In the genomic region with DNA sequence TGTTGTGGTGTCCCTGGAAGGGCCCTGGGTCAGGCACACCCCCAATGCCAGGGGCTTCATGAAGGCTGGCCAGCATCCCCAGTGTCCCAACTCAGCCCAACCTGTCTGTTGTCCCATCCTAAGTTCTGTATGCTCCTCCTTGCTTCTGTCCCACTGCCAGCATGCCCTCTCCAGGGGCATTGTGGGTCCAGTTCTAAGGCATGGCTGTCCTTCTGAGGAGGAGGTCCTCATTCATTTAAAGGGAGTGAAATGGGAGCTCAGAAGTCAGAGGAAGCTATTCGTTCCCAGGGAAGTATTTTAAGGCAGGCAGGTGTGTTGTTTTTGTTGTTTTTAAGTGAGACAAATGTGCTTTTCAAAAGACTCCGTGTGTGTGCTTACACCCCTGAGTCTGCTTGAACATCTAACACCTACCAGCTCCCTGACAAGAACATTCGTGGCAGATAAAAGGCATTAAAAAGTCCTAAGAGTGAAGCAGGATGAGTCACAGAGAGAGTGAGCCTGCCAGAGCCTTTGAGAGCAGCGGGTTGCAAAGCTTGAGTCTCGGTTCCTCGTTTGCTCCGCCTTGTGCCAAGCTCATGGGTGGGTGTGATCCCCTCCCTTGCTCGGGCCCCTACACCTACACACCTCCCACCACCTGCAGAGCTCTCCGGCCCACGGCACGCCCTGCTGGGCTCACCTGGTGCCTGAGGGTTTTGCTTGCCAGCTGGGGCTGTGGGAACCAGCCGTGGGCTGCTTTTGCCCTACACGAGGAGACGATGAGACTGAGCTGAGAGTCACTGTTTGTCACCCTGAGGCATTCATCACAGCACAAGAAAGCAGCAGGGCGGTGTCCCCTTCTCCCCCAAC, we compare ENCODE assay signal across 8 cellular contexts.
DNase-seq lines count a peak whose midpoint lies in the region; ATAC-seq lines count a peak whose summit lies in the region.

No MANE protein-coding gene starts in this region.

- H3K4me3 Mint-ChIP-seq in stimulated activated naive B cell treated with anti-CD40 and anti-IgM and Interleukin-4, amounts not matched to agents 10 μg/mL and 1 μg/mL and 100 μg/mL, for 72 hours, result peak overlapping the region; percentile 30 to 61

- ATAC-seq in GM19463 (IDR thresholded peaks at IDR 0.05; ENCODE audit: unreplicated experiment), result peak; percentile 95
- ATAC-seq in HG03432 (IDR thresholded peaks at IDR 0.05; ENCODE audit: unreplicated experiment), result peak; percentile 91
- peak; percentile 97 to 98 for ATAC-seq in stimulated activated naive B cell treated with anti-CD40 and anti-IgM and Interleukin-4, amounts not matched to agents 10 μg/mL and 1 μg/mL and 100 μg/mL, for 72 hours (replicated peaks)

- peaks cover 11 to 25% of the 10 kb centered on the region in 2 donors for H3K27me3 Mint-ChIP-seq in stimulated activated naive B cell treated with anti-CD40 and anti-IgM and Interleukin-4, amounts not matched to agents 10 μg/mL and 1 μg/mL and 100 μg/mL, for 72 hours

- peak overlapping the region; percentile 44 for H3K27ac Mint-ChIP-seq in stimulated activated naive B cell treated with anti-CD40 and anti-IgM and Interleukin-4, amounts not matched to agents 10 μg/mL and 1 μg/mL and 100 μg/mL, for 72 hours

- DNase-seq in EL (peak; percentile 63), glomerular visceral epithelial cell (ENCODE audit: extremely low spot score) (peak; percentile 37), SHP77 treated with DMSO at 0.1 percent for 48 hours (lab: John Stamatoyannopoulos, UW) (no peak), SKM-1 (lab: John Stamatoyannopoulos, UW; ENCODE audit: unreplicated experiment) (no peak)
- peak; percentile 8 for DNase-seq in activated CD4-positive, alpha-beta T cell treated with anti-CD3 and anti-CD28 coated beads, Interleukin-2, amount 50 U/mL, for 1 hour
- DNase-seq in stimulated activated naive B cell treated with anti-CD40 and anti-IgM and Interleukin-4, amounts not matched to agents 10 μg/mL and 1 μg/mL and 100 μg/mL, for 72 hours, result peak; percentile 70

- H3K36me3 Mint-ChIP-seq in stimulated activated naive B cell treated with anti-CD40 and anti-IgM and Interleukin-4, amounts not matched to agents 10 μg/mL and 1 μg/mL and 100 μg/mL, for 72 hours, result peaks cover 0 to 2% of the 10 kb centered on the region in 2 donors

- peaks cover 22 to 32% of the 10 kb centered on the region in 2 donors for H3K4me1 Mint-ChIP-seq in stimulated activated naive B cell treated with anti-CD40 and anti-IgM and Interleukin-4, amounts not matched to agents 10 μg/mL and 1 μg/mL and 100 μg/mL, for 72 hours

- no peaks in the 10 kb centered on the region for H3K9me3 Mint-ChIP-seq in stimulated activated naive B cell treated with anti-CD40 and anti-IgM and Interleukin-4, amounts not matched to agents 10 μg/mL and 1 μg/mL and 100 μg/mL, for 72 hours

Comparison
In these comparisons a context has a peak if more than half of its experiments do, and no peak if none do; other contexts are left out.
1. DNase-seq: peak in EL (single experiment), activated CD4-positive, alpha-beta T cell treated with anti-CD3 and anti-CD28 coated beads, Interleukin-2, amount 50 U/mL, for 1 hour (single experiment), glomerular visceral epithelial cell (single experiment) and stimulated activated naive B cell treated with anti-CD40 and anti-IgM and Interleukin-4, amounts not matched to agents 10 μg/mL and 1 μg/mL and 100 μg/mL, for 72 hours (single experiment); none in SHP77 treated with DMSO at 0.1 percent for 48 hours (single experiment) and SKM-1 (single experiment).
2. Peak in every context shown above with its lines, with median percentiles within 50 percentile points of each other: ATAC-seq.